ENCODE assay signal across 16 cellular contexts in the genomic region with DNA sequence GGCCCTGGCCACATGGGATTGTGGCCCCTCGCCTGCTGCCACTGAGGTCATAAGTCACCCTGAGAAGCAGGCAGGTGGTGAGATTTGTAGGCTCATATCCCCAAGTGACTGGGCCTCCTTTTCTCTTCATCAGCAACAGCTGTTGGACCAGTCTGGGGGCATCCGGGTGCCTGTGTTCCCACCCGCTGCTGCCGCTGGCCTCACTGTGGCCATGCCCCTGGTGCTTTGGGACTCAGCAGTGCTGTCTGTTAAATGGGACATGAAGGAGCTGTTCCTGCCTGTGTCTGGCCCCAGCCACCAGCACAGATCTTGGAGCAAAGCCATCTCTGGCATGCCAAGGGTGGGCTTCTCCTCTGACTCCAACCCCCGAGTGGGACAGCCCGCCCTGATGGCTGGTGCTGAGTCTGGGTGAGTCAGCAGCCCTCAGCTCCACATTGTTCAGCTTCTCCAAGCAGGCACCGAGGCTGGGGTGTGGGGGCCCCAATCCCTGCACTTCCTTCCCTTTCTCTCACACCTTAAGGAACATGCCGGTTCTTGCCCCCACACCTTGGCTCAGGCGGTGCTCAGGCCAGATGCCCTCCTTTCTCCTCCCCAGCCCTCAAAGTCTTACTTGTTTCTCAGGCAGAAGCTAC.
"Had no signal": no experiment of that assay in that cellular context is flagged by ENCODE, and none has a peak within 500 bp of the region (broad histone marks: within the 10 kb centered on the region; RNA-seq: fewer than 3 reads in every experiment).

No MANE protein-coding gene starts in this region.

- H2AFZ ChIP-seq: parathyroid adenoma had no signal

- H3K36me3 Mint-ChIP-seq: naive thymus-derived CD4-positive, alpha-beta T cell; stimulated activated memory B cell treated with anti-CD40 and anti-IgM and Interleukin-4, amounts not matched to agents 10 μg/mL and 1 μg/mL and 100 μg/mL, for 72 hours had no signal

- H3K9me3 Mint-ChIP-seq: activated naive CD4-positive, alpha-beta T cell treated with anti-CD3 and anti-CD28 coated beads for 36 hours; activated naive CD8-positive, alpha-beta T cell treated with anti-CD3 and anti-CD28 coated beads, Interleukin-2, amount 50 U/mL, for 24 hours; activated T-helper 2 cell treated with anti-CD3 and anti-CD28 coated beads, Interferon-gamma antibody, Interleukin-2, Interleukin-4, amounts not matched to agents 10 μg/mL and 5 μg/mL and 100 μg/mL, durations not matched to agents 14 hours and 24 hours and 36 hours had no signal

- H3K27ac Mint-ChIP-seq: activated naive CD4-positive, alpha-beta T cell treated with anti-CD3 and anti-CD28 coated beads for 36 hours; activated naive CD8-positive, alpha-beta T cell treated with anti-CD3 and anti-CD28 coated beads, Interleukin-2, amount 50 U/mL, for 24 hours; activated T-helper 2 cell treated with anti-CD3 and anti-CD28 coated beads, Interferon-gamma antibody, Interleukin-2, Interleukin-4, amounts not matched to agents 10 μg/mL and 5 μg/mL and 100 μg/mL, durations not matched to agents 14 hours and 24 hours and 36 hours; effector memory CD8-positive, alpha-beta T cell; naive thymus-derived CD4-positive, alpha-beta T cell; stimulated activated memory B cell treated with anti-CD40 and anti-IgM and Interleukin-4, amounts not matched to agents 10 μg/mL and 1 μg/mL and 100 μg/mL, for 72 hours had no signal

- H3K27ac ChIP-seq: breast epithelium, gastroesophageal sphincter, heart right ventricle, parathyroid adenoma had no signal

- H3K4me3 Mint-ChIP-seq: activated naive CD4-positive, alpha-beta T cell treated with anti-CD3 and anti-CD28 coated beads for 36 hours; activated naive CD8-positive, alpha-beta T cell treated with anti-CD3 and anti-CD28 coated beads, Interleukin-2, amount 50 U/mL, for 24 hours; effector memory CD8-positive, alpha-beta T cell; naive thymus-derived CD4-positive, alpha-beta T cell; stimulated activated memory B cell treated with anti-CD40 and anti-IgM and Interleukin-4, amounts not matched to agents 10 μg/mL and 1 μg/mL and 100 μg/mL, for 72 hours; T-helper 2 cell treated with Interferon-gamma antibody and Interleukin-4, amounts not matched to agents 5 μg/mL and 100 μg/mL, for 36 hours had no signal

- DNase-seq: activated naive CD4-positive, alpha-beta T cell treated with anti-CD3 and anti-CD28 coated beads for 36 hours; activated naive CD8-positive, alpha-beta T cell treated with anti-CD3 and anti-CD28 coated beads, Interleukin-2, amount 50 U/mL, for 24 hours; activated T-cell treated with anti-CD3 and anti-CD28 coated beads, Interleukin-2, amount 50 U/mL, for 1 hour; aorta; dermis blood vessel endothelial cell; effector memory CD8-positive, alpha-beta T cell; heart right ventricle; left colon; naive thymus-derived CD4-positive, alpha-beta T cell; stimulated activated CD4-positive, alpha-beta T cell treated with anti-CD3 and anti-CD28 coated beads, Interleukin-12 subunit alpha, Interleukin-12 subunit beta, amount 100 ng/mL, for 4 hours had no signal

- H3K4me1 Mint-ChIP-seq: activated naive CD8-positive, alpha-beta T cell treated with anti-CD3 and anti-CD28 coated beads, Interleukin-2, amount 50 U/mL, for 24 hours; naive thymus-derived CD4-positive, alpha-beta T cell; stimulated activated memory B cell treated with anti-CD40 and anti-IgM and Interleukin-4, amounts not matched to agents 10 μg/mL and 1 μg/mL and 100 μg/mL, for 72 hours had no signal

- H3K27me3 ChIP-seq: breast epithelium, gastroesophageal sphincter, heart right ventricle had no signal

- H3K36me3 ChIP-seq: breast epithelium, gastroesophageal sphincter, heart right ventricle had no signal

- H3K4me1 ChIP-seq: breast epithelium, parathyroid adenoma had no signal

- H3K27me3 Mint-ChIP-seq: naive thymus-derived CD4-positive, alpha-beta T cell; stimulated activated memory B cell treated with anti-CD40 and anti-IgM and Interleukin-4, amounts not matched to agents 10 μg/mL and 1 μg/mL and 100 μg/mL, for 72 hours had no signal

- H3K9me3 ChIP-seq: breast epithelium, gastroesophageal sphincter, heart right ventricle had no signal

- H3K9ac ChIP-seq: parathyroid adenoma had no signal

- ATAC-seq: activated naive CD8-positive, alpha-beta T cell treated with anti-CD3 and anti-CD28 coated beads, Interleukin-2, amount 50 U/mL, for 24 hours; effector memory CD8-positive, alpha-beta T cell; gastroesophageal sphincter; heart right ventricle; left colon; naive thymus-derived CD4-positive, alpha-beta T cell; stimulated activated memory B cell treated with anti-CD40 and anti-IgM and Interleukin-4, amounts not matched to agents 10 μg/mL and 1 μg/mL and 100 μg/mL, for 72 hours had no signal

- H3K4me3 ChIP-seq: breast epithelium, gastroesophageal sphincter, heart right ventricle had no signal
